ENCODE assay signal across 11 cellular contexts in the genomic region with DNA sequence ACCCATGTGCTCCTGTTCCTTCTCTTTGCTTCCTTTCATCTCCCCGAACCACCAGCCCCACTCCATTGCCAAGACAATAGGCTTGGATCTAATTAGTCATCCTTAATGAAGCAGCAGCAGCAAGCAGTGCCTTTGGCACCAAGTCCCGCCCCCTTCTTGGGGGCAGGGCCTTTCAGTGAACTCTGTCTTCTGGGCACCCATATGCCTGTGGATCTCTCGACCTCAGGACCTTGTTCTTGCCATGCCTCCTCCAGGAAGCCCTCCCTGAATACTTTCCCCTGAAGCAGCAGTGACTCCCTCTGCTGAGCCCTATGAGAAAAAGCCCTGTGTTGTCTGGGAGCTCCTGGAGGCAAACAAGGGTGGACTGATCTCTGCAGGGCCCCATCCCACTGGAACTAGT. TPM values are rescaled to one million over a fixed set of nuclear protein-coding genes. Genes with fewer than 3 reads are reported as not detected.
"Had no signal": no experiment of that assay in that cellular context is flagged by ENCODE, and none has a peak within 500 bp of the region (broad histone marks: within the 10 kb centered on the region; RNA-seq: fewer than 3 reads in every experiment).

No MANE protein-coding gene starts in this region.

- H3K9me3 Mint-ChIP-seq: activated CD4-positive, alpha-beta T cell treated with anti-CD3 and anti-CD28 coated beads, Interleukin-2, amount 10 ng/mL, durations not matched to agents 24 days and 14 days; activated T-helper 1 cell treated with anti-CD3 and anti-CD28 coated beads, Interleukin-12 subunit alpha, Interleukin-12 subunit beta, Interleukin-2, Interleukin-4 antibody, amounts not matched to agents 30 ng/mL and 10 ng/mL and 1 ng/mL, durations not matched to agents 14 hours and 24 hours and 36 hours; memory B cell; neural progenitor cell had no signal

- H3K4me1 Mint-ChIP-seq: activated CD4-positive, alpha-beta T cell treated with anti-CD3 and anti-CD28 coated beads, Interleukin-2, amount 10 ng/mL, durations not matched to agents 24 days and 14 days; memory B cell had no signal

- H3K27ac Mint-ChIP-seq: activated CD4-positive, alpha-beta T cell treated with anti-CD3 and anti-CD28 coated beads, Interleukin-2, amount 10 ng/mL, durations not matched to agents 24 days and 14 days; activated T-helper 1 cell treated with anti-CD3 and anti-CD28 coated beads, Interleukin-12 subunit alpha, Interleukin-12 subunit beta, Interleukin-2, Interleukin-4 antibody, amounts not matched to agents 30 ng/mL and 10 ng/mL and 1 ng/mL, durations not matched to agents 14 hours and 24 hours and 36 hours; memory B cell; neural progenitor cell had no signal

- H3K36me3 Mint-ChIP-seq: memory B cell had no signal

- H3K4me3 Mint-ChIP-seq: activated CD4-positive, alpha-beta T cell treated with anti-CD3 and anti-CD28 coated beads, Interleukin-2, amount 10 ng/mL, durations not matched to agents 24 days and 14 days; activated T-helper 1 cell treated with anti-CD3 and anti-CD28 coated beads, Interleukin-12 subunit alpha, Interleukin-12 subunit beta, Interleukin-2, Interleukin-4 antibody, amounts not matched to agents 30 ng/mL and 10 ng/mL and 1 ng/mL, durations not matched to agents 14 hours and 24 hours and 36 hours; memory B cell; neural progenitor cell had no signal

- DNase-seq: activated CD4-positive, alpha-beta T cell treated with anti-CD3 and anti-CD28 coated beads, Interleukin-2, amount 10 ng/mL, durations not matched to agents 24 days and 14 days; activated naive CD4-positive, alpha-beta T cell; foreskin melanocyte; heart left ventricle; left ventricle myocardium inferior; small intestine; T1000; thyroid gland had no signal

RNA-seq across cellular contexts. Expression of a gene that starts 32.1 kb away (rescaled TPM):
- total RNA-seq: activated CD4-positive, alpha-beta T cell treated with anti-CD3 and anti-CD28 coated beads, Interleukin-2, amount 10 ng/mL, durations not matched to agents 24 days and 14 days had no signal
